23 cellular contexts compared by ENCODE assay signal in the genomic region with DNA sequence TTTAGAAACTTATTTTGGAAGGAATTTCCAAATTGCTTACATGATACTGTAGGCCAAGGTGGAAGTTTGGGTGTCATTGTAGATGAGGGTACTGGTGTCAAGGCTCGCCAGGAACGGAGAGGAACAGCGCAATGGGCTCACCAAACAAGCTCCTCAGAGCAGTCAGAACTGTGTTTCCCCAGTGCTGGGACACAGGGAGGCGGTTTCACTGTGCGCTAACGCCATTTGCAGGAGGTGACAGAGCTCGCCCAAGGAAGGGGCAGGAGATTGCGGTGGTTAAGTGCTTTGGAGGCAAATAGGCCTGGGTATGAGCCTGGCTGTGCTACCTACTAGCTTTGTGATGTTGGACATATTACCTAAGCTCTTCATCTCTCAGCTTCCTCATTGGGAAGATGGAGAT. TPM values are rescaled to one million over a fixed set of nuclear protein-coding genes. Genes with fewer than 3 reads are reported as not detected.
DNase-seq lines count a peak whose midpoint lies in the region; ATAC-seq and TF ChIP-seq lines count a peak whose summit lies in the region.
"Had no signal": no experiment of that assay in that cellular context is flagged by ENCODE, and none has a peak within 500 bp of the region (broad histone marks: within the 10 kb centered on the region; RNA-seq: fewer than 3 reads in every experiment).

No MANE protein-coding gene starts in this region.

- H3K27ac ChIP-seq in CD8-positive, alpha-beta memory T cell (ENCODE audit: low read depth, low read length): no peak overlapping the region
- H3K27ac ChIP-seq: A549, C4-2B, GM23248, RWPE1 had no signal

- CTCF ChIA-PET in CD8-positive, alpha-beta memory T cell (lab: Charles Lee): interaction anchor here (0.6 to 1.6 kb wide), 3 partner anchors 9 to 57 kb away, joined by 3 read pairs; no protein-coding TSS in a partner anchor
- CTCF ChIA-PET in activated B cell treated with CpG ODN at 0.5 μM for 24 hours (lab: Charles Lee): no interaction called here
- CTCF ChIA-PET in activated naive CD4-positive, alpha-beta T cell treated with anti-CD3 and anti-CD28 coated beads, Interleukin-2, amount 10 ng/mL, durations not matched to agents 7 days and 5 days (lab: Charles Lee): interaction anchor here (0.8 to 1.1 kb wide), 2 partner anchors 19 to 92 kb away, joined by 3 to 4 read pairs; no protein-coding TSS in a partner anchor

- peaks cover 6% of the 10 kb centered on the region for H3K4me1 ChIP-seq in CD8-positive, alpha-beta memory T cell (ENCODE audit: insufficient read depth, low read length)

- no peak for DNase-seq in CD8-positive, alpha-beta memory T cell
- no peak for DNase-seq in activated B cell treated with CpG ODN at 0.5 μM for 24 hours
- no peak for DNase-seq in memory B cell (ENCODE audit: low spot score in 2 of 2)
- no peak for DNase-seq in activated naive CD4-positive, alpha-beta T cell treated with anti-CD3 and anti-CD28 coated beads, Interleukin-2, amount 10 ng/mL, durations not matched to agents 7 days and 5 days
- no peak for DNase-seq in DMS 273 treated with DMSO at 0.1 percent for 48 hours (lab: John Stamatoyannopoulos, UW)
- no peak for DNase-seq in C1 segment of cervical spinal cord (lab: John Stamatoyannopoulos, UW)
- DNase-seq: AML-193, GDM1, GM23248, H7, KG1, MM.1S, NCI-H2029, NCI-H2227 treated with DMSO at 0.1 percent for 48 hours, NCI-H526 treated with DMSO at 0.1 percent for 48 hours, SHP77 had no signal

- no peaks in the 10 kb centered on the region for H3K36me3 ChIP-seq in CD8-positive, alpha-beta memory T cell (ENCODE audit: insufficient read depth, low read length)

- POLR2A ChIA-PET in CD8-positive, alpha-beta memory T cell (lab: Charles Lee): no interaction called here
- POLR2A ChIA-PET in activated B cell treated with CpG ODN at 0.5 μM for 24 hours (lab: Charles Lee): interaction anchor here (0.5 to 2.8 kb wide), 4 partner anchors 9 to 56 kb away, joined by 3 to 21 read pairs (median 12); a partner anchor contains a TSS

- H3K9me3 Mint-ChIP-seq in CD8-positive, alpha-beta memory T cell: no peaks in the 10 kb centered on the region
- no peaks in the 10 kb centered on the region for H3K9me3 Mint-ChIP-seq in activated B cell treated with CpG ODN at 0.5 μM for 24 hours
- H3K9me3 Mint-ChIP-seq in memory B cell: peaks cover 4% of the 10 kb centered on the region
- no peaks in the 10 kb centered on the region for H3K9me3 Mint-ChIP-seq in stimulated activated memory B cell treated with anti-CD40 and anti-IgM and Interleukin-4, amounts not matched to agents 10 μg/mL and 1 μg/mL and 100 μg/mL, for 72 hours
- no peaks in the 10 kb centered on the region for H3K9me3 Mint-ChIP-seq in activated naive CD4-positive, alpha-beta T cell treated with anti-CD3 and anti-CD28 coated beads, Interleukin-2, amount 10 ng/mL, durations not matched to agents 7 days and 5 days
- H3K9me3 Mint-ChIP-seq: T-cell had no signal

- ATAC-seq in activated B cell treated with CpG ODN at 0.5 μM for 24 hours (ENCODE audit: low read depth) (no peak), memory B cell (ENCODE audit: low read depth) (no peak)
- ATAC-seq in stimulated activated memory B cell treated with anti-CD40 and anti-IgM and Interleukin-4, amounts not matched to agents 10 μg/mL and 1 μg/mL and 100 μg/mL, for 72 hours: no peak
- ATAC-seq: A549, Panc1 had no signal

- H3K36me3 Mint-ChIP-seq in CD8-positive, alpha-beta memory T cell: peaks cover 0 to 2% (median 0%) of the 10 kb centered on the region in 3 donors
- no peaks in the 10 kb centered on the region for H3K36me3 Mint-ChIP-seq in activated B cell treated with CpG ODN at 0.5 μM for 24 hours (ENCODE audit: low read depth)
- no peaks in the 10 kb centered on the region for H3K36me3 Mint-ChIP-seq in memory B cell
- H3K36me3 Mint-ChIP-seq in stimulated activated memory B cell treated with anti-CD40 and anti-IgM and Interleukin-4, amounts not matched to agents 10 μg/mL and 1 μg/mL and 100 μg/mL, for 72 hours: no peaks in the 10 kb centered on the region
- no peaks in the 10 kb centered on the region for H3K36me3 Mint-ChIP-seq in activated naive CD4-positive, alpha-beta T cell treated with anti-CD3 and anti-CD28 coated beads, Interleukin-2, amount 10 ng/mL, durations not matched to agents 7 days and 5 days
- H3K36me3 Mint-ChIP-seq: T-cell had no signal

- peaks cover 8 to 12% of the 10 kb centered on the region in 2 donors for H3K27me3 Mint-ChIP-seq in CD8-positive, alpha-beta memory T cell
- H3K27me3 Mint-ChIP-seq in activated B cell treated with CpG ODN at 0.5 μM for 24 hours: no peaks in the 10 kb centered on the region
- no peaks in the 10 kb centered on the region for H3K27me3 Mint-ChIP-seq in memory B cell
- no peaks in the 10 kb centered on the region for H3K27me3 Mint-ChIP-seq in stimulated activated memory B cell treated with anti-CD40 and anti-IgM and Interleukin-4, amounts not matched to agents 10 μg/mL and 1 μg/mL and 100 μg/mL, for 72 hours
- peaks cover 36% of the 10 kb centered on the region for H3K27me3 Mint-ChIP-seq in activated naive CD4-positive, alpha-beta T cell treated with anti-CD3 and anti-CD28 coated beads, Interleukin-2, amount 10 ng/mL, durations not matched to agents 7 days and 5 days

- H3K27me3 ChIP-seq in CD8-positive, alpha-beta memory T cell (ENCODE audit: insufficient read depth, low read length, poor library complexity, severe bottlenecking): no peaks in the 10 kb centered on the region

- H3K4me3 Mint-ChIP-seq in CD8-positive, alpha-beta memory T cell: no peak overlapping the region
- H3K4me3 Mint-ChIP-seq in activated B cell treated with CpG ODN at 0.5 μM for 24 hours (peak overlapping the region; percentile 19), memory B cell (no peak overlapping the region)
- no peak overlapping the region for H3K4me3 Mint-ChIP-seq in stimulated activated memory B cell treated with anti-CD40 and anti-IgM and Interleukin-4, amounts not matched to agents 10 μg/mL and 1 μg/mL and 100 μg/mL, for 72 hours
- no peak overlapping the region for H3K4me3 Mint-ChIP-seq in activated naive CD4-positive, alpha-beta T cell treated with anti-CD3 and anti-CD28 coated beads, Interleukin-2, amount 10 ng/mL, durations not matched to agents 7 days and 5 days
- H3K4me3 Mint-ChIP-seq: T-cell had no signal

- H3K9me3 ChIP-seq in CD8-positive, alpha-beta memory T cell (ENCODE audit: low read length): no peaks in the 10 kb centered on the region
- H3K9me3 ChIP-seq: A549 had no signal

- TF ChIP-seq CTCF in activated B cell treated with CpG ODN at 0.5 μM for 24 hours (IDR thresholded peaks at IDR 0.05): no peak

- H3K27ac Mint-ChIP-seq in CD8-positive, alpha-beta memory T cell: peak overlapping the region in 5 of 8 donors; percentile 44 to 87 (median 84)
- peak overlapping the region; percentile 81 for H3K27ac Mint-ChIP-seq in activated B cell treated with CpG ODN at 0.5 μM for 24 hours
- H3K27ac Mint-ChIP-seq in memory B cell: peak overlapping the region; percentile 94
- peak overlapping the region; percentile 11 for H3K27ac Mint-ChIP-seq in stimulated activated memory B cell treated with anti-CD40 and anti-IgM and Interleukin-4, amounts not matched to agents 10 μg/mL and 1 μg/mL and 100 μg/mL, for 72 hours
- no peak overlapping the region for H3K27ac Mint-ChIP-seq in activated naive CD4-positive, alpha-beta T cell treated with anti-CD3 and anti-CD28 coated beads, Interleukin-2, amount 10 ng/mL, durations not matched to agents 7 days and 5 days
- H3K27ac Mint-ChIP-seq: T-cell had no signal

- H3K4me1 Mint-ChIP-seq in CD8-positive, alpha-beta memory T cell: peaks cover 15 to 25% (median 19%) of the 10 kb centered on the region in 3 donors
- H3K4me1 Mint-ChIP-seq in activated B cell treated with CpG ODN at 0.5 μM for 24 hours (peaks cover 79% of the 10 kb centered on the region), memory B cell (peaks cover 49% of the 10 kb centered on the region)
- peaks cover 63% of the 10 kb centered on the region for H3K4me1 Mint-ChIP-seq in stimulated activated memory B cell treated with anti-CD40 and anti-IgM and Interleukin-4, amounts not matched to agents 10 μg/mL and 1 μg/mL and 100 μg/mL, for 72 hours
- H3K4me1 Mint-ChIP-seq in activated naive CD4-positive, alpha-beta T cell treated with anti-CD3 and anti-CD28 coated beads, Interleukin-2, amount 10 ng/mL, durations not matched to agents 7 days and 5 days: peaks cover 14% of the 10 kb centered on the region

- no peak overlapping the region for H3K4me3 ChIP-seq in CD8-positive, alpha-beta memory T cell (ENCODE audit: low read length)
- H3K4me3 ChIP-seq: A549, GM12878, GM23248 had no signal

- intact Hi-C loops in activated B cell treated with CpG ODN at 0.5 μM for 24 hours (cut with micrococcal nuclease): loop anchor here (1.0 kb wide), 1 partner anchor 9 kb away; no protein-coding TSS in a partner anchor

RNA-seq across cellular contexts. Expression of a gene that starts 57.3 kb away (rescaled TPM):
- total RNA-seq in CD8-positive, alpha-beta memory T cell: not detected
- polyA plus RNA-seq in CD8-positive, alpha-beta memory T cell: 0.90 TPM
- total RNA-seq in activated B cell treated with CpG ODN at 0.5 μM for 24 hours: 50.3 and 55.1 TPM in 2 replicates

Comparison
In these comparisons a context has a peak if more than half of its experiments do, and no peak if none do; other contexts are left out.
1. RNA of a gene that starts 57.3 kb away (total RNA-seq): 50.3 to 55.1 TPM in activated B cell treated with CpG ODN at 0.5 μM for 24 hours; not detected in CD8-positive, alpha-beta memory T cell; every median in the first group is over 10 times any median in the second.